Comparison of ENCODE assay signal across 1 cellular context in the genomic region with DNA sequence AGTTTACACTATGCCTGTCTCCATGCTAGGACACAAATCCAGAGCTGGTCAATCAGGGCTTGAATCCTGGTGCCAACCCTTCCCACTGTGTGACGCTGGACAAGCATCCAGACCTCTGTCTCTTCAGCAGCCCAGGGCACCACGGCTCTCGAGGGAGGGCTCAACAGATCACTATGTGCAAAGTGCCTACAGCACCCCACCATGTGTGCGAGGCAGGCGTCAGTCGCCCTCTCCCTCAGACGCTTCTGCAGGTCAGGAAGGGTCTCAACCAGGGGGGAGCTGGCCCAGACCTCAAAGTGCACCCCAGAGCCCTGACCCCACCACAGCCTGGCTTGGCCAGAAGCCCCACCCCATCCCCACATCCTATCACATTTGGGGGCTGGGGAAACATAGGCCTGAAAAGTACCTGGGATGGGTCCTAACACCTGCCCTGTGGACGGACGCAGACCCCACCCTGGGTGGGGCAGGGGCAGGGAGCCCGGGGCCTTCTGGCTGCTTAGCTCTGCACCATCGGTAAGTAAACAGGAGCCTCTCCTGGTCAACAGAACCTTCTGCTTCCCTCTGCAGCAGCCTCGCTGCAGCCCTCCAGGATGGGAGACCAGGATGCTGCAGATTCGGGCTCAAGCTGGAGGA.
TF ChIP-seq lines count a peak whose summit lies in the region.

No MANE protein-coding gene starts in this region.

TF ChIP-seq in SK-N-SH treated with all-trans-retinoic acid at 6 μM for 48 hours, 23 proteins besides CTCF, POLR2A, EP300 and RAD21 (continued from another document):
- TF ChIP-seq, protein P1, sequence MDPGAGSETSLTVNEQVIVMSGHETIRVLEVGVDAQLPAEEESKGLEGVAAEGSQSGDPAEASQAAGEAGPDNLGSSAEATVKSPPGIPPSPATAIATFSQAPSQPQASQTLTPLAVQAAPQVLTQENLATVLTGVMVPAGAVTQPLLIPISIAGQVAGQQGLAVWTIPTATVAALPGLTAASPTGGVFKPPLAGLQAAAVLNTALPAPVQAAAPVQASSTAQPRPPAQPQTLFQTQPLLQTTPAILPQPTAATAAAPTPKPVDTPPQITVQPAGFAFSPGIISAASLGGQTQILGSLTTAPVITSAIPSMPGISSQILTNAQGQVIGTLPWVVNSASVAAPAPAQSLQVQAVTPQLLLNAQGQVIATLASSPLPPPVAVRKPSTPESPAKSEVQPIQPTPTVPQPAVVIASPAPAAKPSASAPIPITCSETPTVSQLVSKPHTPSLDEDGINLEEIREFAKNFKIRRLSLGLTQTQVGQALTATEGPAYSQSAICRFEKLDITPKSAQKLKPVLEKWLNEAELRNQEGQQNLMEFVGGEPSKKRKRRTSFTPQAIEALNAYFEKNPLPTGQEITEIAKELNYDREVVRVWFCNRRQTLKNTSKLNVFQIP (CRISPR knock-in tag; IDR thresholded peaks at IDR 0.05; ENCODE audit: borderline replicate concordance, low read depth): no peak
- TF ChIP-seq RARB (CRISPR knock-in tag; IDR thresholded peaks at IDR 0.05) (no peak), TOX (CRISPR knock-in tag; IDR thresholded peaks at IDR 0.05; ENCODE audit: borderline replicate concordance) (no peak), ISL1 (CRISPR knock-in tag; IDR thresholded peaks at IDR 0.05) (no peak), ARNTL (CRISPR knock-in tag; IDR thresholded peaks at IDR 0.05; ENCODE audit: borderline replicate concordance, low read depth) (no peak), OSR1 (CRISPR knock-in tag; IDR thresholded peaks at IDR 0.05) (no peak), ZNF70 (CRISPR knock-in tag; IDR thresholded peaks at IDR 0.05) (no peak), TCF4 (CRISPR knock-in tag; IDR thresholded peaks at IDR 0.05; ENCODE audit: borderline replicate concordance) (no peak), GLIS3 (CRISPR knock-in tag; IDR thresholded peaks at IDR 0.05) (no peak), BACH2 (CRISPR knock-in tag; IDR thresholded peaks at IDR 0.05; ENCODE audit: borderline replicate concordance) (no peak), ZC3H10 (CRISPR knock-in tag; IDR thresholded peaks at IDR 0.05) (no peak), TSHZ2 (CRISPR knock-in tag; IDR thresholded peaks at IDR 0.05) (no peak), SNAI2 (CRISPR knock-in tag; IDR thresholded peaks at IDR 0.05) (no peak)
